ENCODE assay signal across 1 cellular context in the genomic region with DNA sequence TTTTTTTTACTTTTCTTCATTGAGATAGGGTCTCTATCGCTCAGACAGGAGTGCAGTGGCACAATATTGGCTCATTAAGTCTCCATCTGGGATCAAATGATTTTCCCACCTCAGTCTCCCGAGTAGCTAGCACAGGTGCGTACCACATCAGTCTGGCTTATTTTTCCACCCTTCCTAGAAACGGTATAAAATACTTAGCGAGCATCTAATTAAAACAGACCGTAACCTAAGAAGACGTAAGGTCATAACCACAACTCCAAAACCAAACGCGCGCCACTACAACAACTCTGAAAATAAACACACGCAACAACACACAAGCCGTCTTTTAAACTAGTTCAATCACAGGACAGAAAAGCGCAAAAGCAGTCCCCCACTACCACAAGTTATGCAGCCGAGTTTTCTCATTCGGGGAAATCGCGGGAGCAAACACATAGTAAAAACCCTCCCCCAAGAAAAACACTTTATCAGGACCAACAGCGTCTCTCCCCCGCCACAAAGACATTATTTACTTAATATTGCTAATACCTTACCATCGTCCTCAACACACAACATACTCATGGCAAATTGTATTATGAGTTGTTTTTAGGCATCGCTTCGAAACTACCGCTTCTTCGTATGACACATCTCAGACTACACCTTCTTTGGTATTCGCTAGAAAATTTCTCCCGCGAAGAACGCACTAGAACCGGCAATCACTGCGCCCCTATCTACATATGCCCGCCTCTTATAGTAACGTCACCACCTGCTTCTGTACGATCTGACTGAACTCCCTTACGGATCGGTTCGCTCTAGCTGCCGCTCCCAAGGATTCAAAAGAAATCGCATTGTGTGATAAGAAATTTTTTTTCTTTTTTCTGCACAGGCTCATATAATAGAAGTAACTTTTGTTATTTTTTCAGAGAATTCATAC.
TF ChIP-seq lines count a peak whose summit lies in the region.

No MANE protein-coding gene starts in this region.

TF ChIP-seq in K562, 482 proteins besides CTCF, POLR2A, EP300 and RAD21 (continued from another document and continues in another):
- TF ChIP-seq BMI1 (IDR thresholded peaks at IDR 0.05; ENCODE audit: low read length) = peak; percentile 49; the same call in 1 of the 2 replicates
- TF ChIP-seq CAMTA2 (CRISPR knock-in tag; conservative IDR thresholded peaks at IDR 0.05) = peak; percentile 100
- peak; percentile 100 for TF ChIP-seq RFX7 (CRISPR knock-in tag; IDR thresholded peaks at IDR 0.05)
- peak; percentile 66; the same call in 1 of the 2 replicates for TF ChIP-seq ZNF740 (CRISPR knock-in tag; IDR thresholded peaks at IDR 0.05)
- no peak for TF ChIP-seq ZNF740 (tag; IDR thresholded peaks at IDR 0.05)
- TF ChIP-seq, protein P1, sequence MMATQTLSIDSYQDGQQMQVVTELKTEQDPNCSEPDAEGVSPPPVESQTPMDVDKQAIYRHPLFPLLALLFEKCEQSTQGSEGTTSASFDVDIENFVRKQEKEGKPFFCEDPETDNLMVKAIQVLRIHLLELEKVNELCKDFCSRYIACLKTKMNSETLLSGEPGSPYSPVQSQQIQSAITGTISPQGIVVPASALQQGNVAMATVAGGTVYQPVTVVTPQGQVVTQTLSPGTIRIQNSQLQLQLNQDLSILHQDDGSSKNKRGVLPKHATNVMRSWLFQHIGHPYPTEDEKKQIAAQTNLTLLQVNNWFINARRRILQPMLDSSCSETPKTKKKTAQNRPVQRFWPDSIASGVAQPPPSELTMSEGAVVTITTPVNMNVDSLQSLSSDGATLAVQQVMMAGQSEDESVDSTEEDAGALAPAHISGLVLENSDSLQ (IDR thresholded peaks at IDR 0.05) = peak; percentile 23; the same call in 1 of the 2 replicates
- TF ChIP-seq, protein P2, sequence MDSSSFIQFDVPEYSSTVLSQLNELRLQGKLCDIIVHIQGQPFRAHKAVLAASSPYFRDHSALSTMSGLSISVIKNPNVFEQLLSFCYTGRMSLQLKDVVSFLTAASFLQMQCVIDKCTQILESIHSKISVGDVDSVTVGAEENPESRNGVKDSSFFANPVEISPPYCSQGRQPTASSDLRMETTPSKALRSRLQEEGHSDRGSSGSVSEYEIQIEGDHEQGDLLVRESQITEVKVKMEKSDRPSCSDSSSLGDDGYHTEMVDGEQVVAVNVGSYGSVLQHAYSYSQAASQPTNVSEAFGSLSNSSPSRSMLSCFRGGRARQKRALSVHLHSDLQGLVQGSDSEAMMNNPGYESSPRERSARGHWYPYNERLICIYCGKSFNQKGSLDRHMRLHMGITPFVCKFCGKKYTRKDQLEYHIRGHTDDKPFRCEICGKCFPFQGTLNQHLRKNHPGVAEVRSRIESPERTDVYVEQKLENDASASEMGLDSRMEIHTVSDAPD (CRISPR knock-in tag; IDR thresholded peaks at IDR 0.05) = peak; percentile 89
- TF ChIP-seq MAFG (tag; conservative IDR thresholded peaks at IDR 0.05) = no peak
- no peak; the same call in 1 of the 2 replicates for TF ChIP-seq ZNF668 (CRISPR knock-in tag; IDR thresholded peaks at IDR 0.05)
- no peak for TF ChIP-seq HDGF (IDR thresholded peaks at IDR 0.05)
- peak; percentile 99 for TF ChIP-seq POLR2H (tag; IDR thresholded peaks at IDR 0.05; ENCODE audit: low read depth)
- peak; percentile 33; the same call in 1 of the 2 replicates for TF ChIP-seq ZNF197 (CRISPR knock-in tag; IDR thresholded peaks at IDR 0.05; ENCODE audit: low read depth)
- TF ChIP-seq, protein P3, sequence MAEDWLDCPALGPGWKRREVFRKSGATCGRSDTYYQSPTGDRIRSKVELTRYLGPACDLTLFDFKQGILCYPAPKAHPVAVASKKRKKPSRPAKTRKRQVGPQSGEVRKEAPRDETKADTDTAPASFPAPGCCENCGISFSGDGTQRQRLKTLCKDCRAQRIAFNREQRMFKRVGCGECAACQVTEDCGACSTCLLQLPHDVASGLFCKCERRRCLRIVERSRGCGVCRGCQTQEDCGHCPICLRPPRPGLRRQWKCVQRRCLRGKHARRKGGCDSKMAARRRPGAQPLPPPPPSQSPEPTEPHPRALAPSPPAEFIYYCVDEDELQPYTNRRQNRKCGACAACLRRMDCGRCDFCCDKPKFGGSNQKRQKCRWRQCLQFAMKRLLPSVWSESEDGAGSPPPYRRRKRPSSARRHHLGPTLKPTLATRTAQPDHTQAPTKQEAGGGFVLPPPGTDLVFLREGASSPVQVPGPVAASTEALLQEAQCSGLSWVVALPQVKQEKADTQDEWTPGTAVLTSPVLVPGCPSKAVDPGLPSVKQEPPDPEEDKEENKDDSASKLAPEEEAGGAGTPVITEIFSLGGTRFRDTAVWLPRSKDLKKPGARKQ (CRISPR knock-in tag; IDR thresholded peaks at IDR 0.05) = no peak
- TF ChIP-seq ZNF280A (IDR thresholded peaks at IDR 0.05; ENCODE audit: low read depth, partially characterized antibody) = no peak
- peak; percentile 44; the same call in 1 of the 2 replicates for TF ChIP-seq EHMT2 (IDR thresholded peaks at IDR 0.05)
- TF ChIP-seq NRF1 (conservative IDR thresholded peaks at IDR 0.05 in 1 of 2, IDR thresholded peaks at IDR 0.05 in 1 of 2) = no peak; a peak in 1 of 4 replicates
- TF ChIP-seq ZNF717 (CRISPR knock-in tag; IDR thresholded peaks at IDR 0.05) = peak; percentile 99
- peak; percentile 18; the same call in 1 of the 2 replicates for TF ChIP-seq NR3C1 (CRISPR knock-in tag; IDR thresholded peaks at IDR 0.05)
- peak; percentile 98 for TF ChIP-seq ZC3H8 (IDR thresholded peaks at IDR 0.05)
- peak; percentile 65 for TF ChIP-seq RFX1 (IDR thresholded peaks at IDR 0.05)
- TF ChIP-seq ZNF12 (CRISPR knock-in tag; IDR thresholded peaks at IDR 0.05) = no peak
- TF ChIP-seq ETV1 (tag; conservative IDR thresholded peaks at IDR 0.05; ENCODE audit: low read depth) = no peak; the same call in 1 of the 2 replicates
- TF ChIP-seq ZNF436 (CRISPR knock-in tag; IDR thresholded peaks at IDR 0.05) = peak; percentile 99
- peak; percentile 100 for TF ChIP-seq GTF2E2 (tag; IDR thresholded peaks at IDR 0.05)
- TF ChIP-seq, protein P4, sequence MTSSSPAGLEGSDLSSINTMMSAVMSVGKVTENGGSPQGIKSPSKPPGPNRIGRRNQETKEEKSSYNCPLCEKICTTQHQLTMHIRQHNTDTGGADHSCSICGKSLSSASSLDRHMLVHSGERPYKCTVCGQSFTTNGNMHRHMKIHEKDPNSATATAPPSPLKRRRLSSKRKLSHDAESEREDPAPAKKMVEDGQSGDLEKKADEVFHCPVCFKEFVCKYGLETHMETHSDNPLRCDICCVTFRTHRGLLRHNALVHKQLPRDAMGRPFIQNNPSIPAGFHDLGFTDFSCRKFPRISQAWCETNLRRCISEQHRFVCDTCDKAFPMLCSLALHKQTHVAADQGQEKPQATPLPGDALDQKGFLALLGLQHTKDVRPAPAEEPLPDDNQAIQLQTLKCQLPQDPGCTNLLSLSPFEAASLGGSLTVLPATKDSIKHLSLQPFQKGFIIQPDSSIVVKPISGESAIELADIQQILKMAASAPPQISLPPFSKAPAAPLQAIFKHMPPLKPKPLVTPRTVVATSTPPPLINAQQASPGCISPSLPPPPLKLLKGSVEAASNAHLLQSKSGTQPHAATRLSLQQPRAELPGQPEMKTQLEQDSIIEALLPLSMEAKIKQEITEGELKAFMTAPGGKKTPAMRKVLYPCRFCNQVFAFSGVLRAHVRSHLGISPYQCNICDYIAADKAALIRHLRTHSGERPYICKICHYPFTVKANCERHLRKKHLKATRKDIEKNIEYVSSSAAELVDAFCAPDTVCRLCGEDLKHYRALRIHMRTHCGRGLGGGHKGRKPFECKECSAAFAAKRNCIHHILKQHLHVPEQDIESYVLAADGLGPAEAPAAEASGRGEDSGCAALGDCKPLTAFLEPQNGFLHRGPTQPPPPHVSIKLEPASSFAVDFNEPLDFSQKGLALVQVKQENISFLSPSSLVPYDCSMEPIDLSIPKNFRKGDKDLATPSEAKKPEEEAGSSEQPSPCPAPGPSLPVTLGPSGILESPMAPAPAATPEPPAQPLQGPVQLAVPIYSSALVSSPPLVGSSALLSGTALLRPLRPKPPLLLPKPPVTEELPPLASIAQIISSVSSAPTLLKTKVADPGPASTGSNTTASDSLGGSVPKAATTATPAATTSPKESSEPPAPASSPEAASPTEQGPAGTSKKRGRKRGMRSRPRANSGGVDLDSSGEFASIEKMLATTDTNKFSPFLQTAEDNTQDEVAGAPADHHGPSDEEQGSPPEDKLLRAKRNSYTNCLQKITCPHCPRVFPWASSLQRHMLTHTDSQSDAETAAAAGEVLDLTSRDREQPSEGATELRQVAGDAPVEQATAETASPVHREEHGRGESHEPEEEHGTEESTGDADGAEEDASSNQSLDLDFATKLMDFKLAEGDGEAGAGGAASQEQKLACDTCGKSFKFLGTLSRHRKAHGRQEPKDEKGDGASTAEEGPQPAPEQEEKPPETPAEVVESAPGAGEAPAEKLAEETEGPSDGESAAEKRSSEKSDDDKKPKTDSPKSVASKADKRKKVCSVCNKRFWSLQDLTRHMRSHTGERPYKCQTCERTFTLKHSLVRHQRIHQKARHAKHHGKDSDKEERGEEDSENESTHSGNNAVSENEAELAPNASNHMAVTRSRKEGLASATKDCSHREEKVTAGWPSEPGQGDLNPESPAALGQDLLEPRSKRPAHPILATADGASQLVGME (CRISPR knock-in tag; IDR thresholded peaks at IDR 0.05) = peak; percentile 81
- 0 out of 2 replicates have a peak, but pooled peaks have one; percentile 20 for TF ChIP-seq NFRKB (IDR thresholded peaks at IDR 0.05; ENCODE audit: low read depth)
- 0 out of 2 replicates have a peak, but pooled peaks have one; percentile 61 for TF ChIP-seq HES1 (IDR thresholded peaks at IDR 0.05; ENCODE audit: low read depth)
- no peak for TF ChIP-seq SETDB1 (IDR thresholded peaks at IDR 0.05; ENCODE audit: low read length)
- peak; percentile 73 for TF ChIP-seq MEF2D (tag; conservative IDR thresholded peaks at IDR 0.05; ENCODE audit: low read depth)
- peak; percentile 100 for TF ChIP-seq POLR2B (IDR thresholded peaks at IDR 0.05; ENCODE audit: low read depth, partially characterized antibody)
- TF ChIP-seq ZZZ3 (IDR thresholded peaks at IDR 0.05) = no peak
- TF ChIP-seq MTA1 (IDR thresholded peaks at IDR 0.05; ENCODE audit: borderline replicate concordance) = peak; percentile 43; the same call in 1 of the 2 replicates
- TF ChIP-seq SMAD2 (IDR thresholded peaks at IDR 0.05; ENCODE audit: low read depth, low read length) = no peak
- TF ChIP-seq GABPB2 (CRISPR knock-in tag; conservative IDR thresholded peaks at IDR 0.05) = peak; percentile 99
- TF ChIP-seq CBX5 (IDR thresholded peaks at IDR 0.05; ENCODE audit: borderline replicate concordance, low read depth) = no peak; the same call in 1 of the 2 replicates
- peak; percentile 73 to 98 for TF ChIP-seq ARNT (IDR thresholded peaks at IDR 0.05)
- TF ChIP-seq ZFPM2 (CRISPR knock-in tag; IDR thresholded peaks at IDR 0.05) = peak; percentile 99
- TF ChIP-seq, protein P5, sequence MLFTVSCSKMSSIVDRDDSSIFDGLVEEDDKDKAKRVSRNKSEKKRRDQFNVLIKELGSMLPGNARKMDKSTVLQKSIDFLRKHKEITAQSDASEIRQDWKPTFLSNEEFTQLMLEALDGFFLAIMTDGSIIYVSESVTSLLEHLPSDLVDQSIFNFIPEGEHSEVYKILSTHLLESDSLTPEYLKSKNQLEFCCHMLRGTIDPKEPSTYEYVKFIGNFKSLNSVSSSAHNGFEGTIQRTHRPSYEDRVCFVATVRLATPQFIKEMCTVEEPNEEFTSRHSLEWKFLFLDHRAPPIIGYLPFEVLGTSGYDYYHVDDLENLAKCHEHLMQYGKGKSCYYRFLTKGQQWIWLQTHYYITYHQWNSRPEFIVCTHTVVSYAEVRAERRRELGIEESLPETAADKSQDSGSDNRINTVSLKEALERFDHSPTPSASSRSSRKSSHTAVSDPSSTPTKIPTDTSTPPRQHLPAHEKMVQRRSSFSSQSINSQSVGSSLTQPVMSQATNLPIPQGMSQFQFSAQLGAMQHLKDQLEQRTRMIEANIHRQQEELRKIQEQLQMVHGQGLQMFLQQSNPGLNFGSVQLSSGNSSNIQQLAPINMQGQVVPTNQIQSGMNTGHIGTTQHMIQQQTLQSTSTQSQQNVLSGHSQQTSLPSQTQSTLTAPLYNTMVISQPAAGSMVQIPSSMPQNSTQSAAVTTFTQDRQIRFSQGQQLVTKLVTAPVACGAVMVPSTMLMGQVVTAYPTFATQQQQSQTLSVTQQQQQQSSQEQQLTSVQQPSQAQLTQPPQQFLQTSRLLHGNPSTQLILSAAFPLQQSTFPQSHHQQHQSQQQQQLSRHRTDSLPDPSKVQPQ (CRISPR knock-in tag; IDR thresholded peaks at IDR 0.05; ENCODE audit: borderline replicate concordance) = no peak
- no peak for TF ChIP-seq MCM5 (IDR thresholded peaks at IDR 0.05; ENCODE audit: low read depth)
- TF ChIP-seq MAFF (IDR thresholded peaks at IDR 0.05; ENCODE audit: low read length) = peak; percentile 77
- TF ChIP-seq CREB1 (IDR thresholded peaks at IDR 0.05) = peak; percentile 59; the same call in 1 of the 2 replicates
- TF ChIP-seq CREB1 (CRISPR knock-in tag; IDR thresholded peaks at IDR 0.05) = peak; percentile 79
- TF ChIP-seq FOXP1 (CRISPR knock-in tag; IDR thresholded peaks at IDR 0.05) = peak; percentile 99
- TF ChIP-seq ZNF134 (CRISPR knock-in tag; conservative IDR thresholded peaks at IDR 0.05) = peak; percentile 80
- no peak; the same call in 1 of the 2 replicates for TF ChIP-seq HDAC8 (tag; IDR thresholded peaks at IDR 0.05)
- no peak; the same call in 1 of the 2 replicates for TF ChIP-seq ZNF175 (CRISPR knock-in tag; IDR thresholded peaks at IDR 0.05; ENCODE audit: low read depth)
- TF ChIP-seq ZNF644 (tag; IDR thresholded peaks at IDR 0.05; ENCODE audit: low read depth) = peak; percentile 74; the same call in 1 of the 2 replicates
- TF ChIP-seq ZNF707 (CRISPR knock-in tag; conservative IDR thresholded peaks at IDR 0.05) = no peak
